In genomic region chr17:68195667-68196393, GRCh38 we compare ENCODE assay signal across 8 cellular contexts. TPM values are rescaled to one million over a fixed set of nuclear protein-coding genes. Genes with fewer than 3 reads are reported as not detected.
A peak's percentile ranks its signal among the peaks of the same experiment; 100 is the strongest.
DNase-seq lines count a peak whose midpoint lies in the region; ATAC-seq and TF ChIP-seq lines count a peak whose summit lies in the region.

No MANE protein-coding gene starts in this region.

- peaks cover 37% of the 10 kb centered on the region for H3K4me1 Mint-ChIP-seq in stimulated activated memory B cell treated with anti-CD40 and anti-IgM and Interleukin-4, amounts not matched to agents 10 μg/mL and 1 μg/mL and 100 μg/mL, for 72 hours

- ATAC-seq in left ventricle myocardium superior (peak; percentile 12), GM18909 (IDR thresholded peaks at IDR 0.05; ENCODE audit: poor library complexity, unreplicated experiment) (no peak)
- no peak for ATAC-seq in stimulated activated memory B cell treated with anti-CD40 and anti-IgM and Interleukin-4, amounts not matched to agents 10 μg/mL and 1 μg/mL and 100 μg/mL, for 72 hours

- no peaks in the 10 kb centered on the region for H3K27me3 ChIP-seq in SU-DHL-6 (ENCODE audit: low read length)

- H4K20me1 ChIP-seq in SU-DHL-6 (ENCODE audit: low read depth, low read length) = peaks cover 27% of the 10 kb centered on the region

- peaks cover 46% of the 10 kb centered on the region for H3F3A ChIP-seq in SU-DHL-6 (ENCODE audit: insufficient read depth)

- intact Hi-C loops in left ventricle myocardium superior (cut with micrococcal nuclease) = no loop called here

- H3K36me3 ChIP-seq in SU-DHL-6 (ENCODE audit: low read length) = peaks cover 25% of the 10 kb centered on the region; the same call in 1 of the 2 replicates

- H3K9me2 ChIP-seq in SU-DHL-6 (replicated peaks; ENCODE audit: insufficient read depth, low read length) = no peaks in the 10 kb centered on the region

- H3K4me2 ChIP-seq in SU-DHL-6 (ENCODE audit: low read depth, low read length, poor library complexity, severe bottlenecking) = peak overlapping the region; percentile 35

- TF ChIP-seq CTCF in SU-DHL-6 (IDR thresholded peaks at IDR 0.05; ENCODE audit: insufficient read depth, low read length, poor library complexity, severe bottlenecking) = no peak
- TF ChIP-seq CTCF in GM10266 (IDR thresholded peaks at IDR 0.05; ENCODE audit: control insufficient read depth, insufficient read depth, low read depth, missing control alignments) = no peak

- no peaks in the 10 kb centered on the region for H3K36me3 Mint-ChIP-seq in stimulated activated memory B cell treated with anti-CD40 and anti-IgM and Interleukin-4, amounts not matched to agents 10 μg/mL and 1 μg/mL and 100 μg/mL, for 72 hours

- peaks cover 10% of the 10 kb centered on the region; the same call in 1 of the 2 replicates for H3K79me2 ChIP-seq in SU-DHL-6 (ENCODE audit: insufficient read depth, low read length)

- no peak overlapping the region for H2AFZ ChIP-seq in SU-DHL-6 (ENCODE audit: low read depth, low read length, severe bottlenecking)

- H3K9me3 Mint-ChIP-seq in stimulated activated memory B cell treated with anti-CD40 and anti-IgM and Interleukin-4, amounts not matched to agents 10 μg/mL and 1 μg/mL and 100 μg/mL, for 72 hours = no peaks in the 10 kb centered on the region

- H3K27ac Mint-ChIP-seq in stimulated activated memory B cell treated with anti-CD40 and anti-IgM and Interleukin-4, amounts not matched to agents 10 μg/mL and 1 μg/mL and 100 μg/mL, for 72 hours = peak overlapping the region; percentile 75

- DNase-seq in NCI-H345 (lab: John Stamatoyannopoulos, UW) (peak; percentile 11), NCI-H345 treated with DMSO at 0.1 percent for 48 hours (lab: John Stamatoyannopoulos, UW; ENCODE audit: unreplicated experiment) (no peak), left ventricle myocardium superior (peak; percentile 57), NCI-H226 (no peak), GM10266 (ENCODE audit: extremely low spot score) (no peak)

- no peaks in the 10 kb centered on the region for H3K9me3 ChIP-seq in SU-DHL-6 (ENCODE audit: insufficient read depth, low read length)

- H3K4me3 ChIP-seq in SU-DHL-6 (ENCODE audit: insufficient read depth, low read length, poor library complexity, severe bottlenecking) = no peak overlapping the region

- H3K27me3 Mint-ChIP-seq in stimulated activated memory B cell treated with anti-CD40 and anti-IgM and Interleukin-4, amounts not matched to agents 10 μg/mL and 1 μg/mL and 100 μg/mL, for 72 hours = peaks cover 24% of the 10 kb centered on the region

- H3K27ac ChIP-seq in SU-DHL-6 (ENCODE audit: low read depth, low read length) = no peak overlapping the region

- no peak overlapping the region; the same call in 1 of the 2 replicates for H3K9ac ChIP-seq in SU-DHL-6 (ENCODE audit: low read length)

- peak overlapping the region; percentile 78 for H3K4me3 Mint-ChIP-seq in stimulated activated memory B cell treated with anti-CD40 and anti-IgM and Interleukin-4, amounts not matched to agents 10 μg/mL and 1 μg/mL and 100 μg/mL, for 72 hours

RNA-seq across cellular contexts. Expression of gene AMZ2, which starts 52.0 kb away (rescaled TPM):
- total RNA-seq in left ventricle myocardium superior = 92.1 TPM

Comparison
In these comparisons a context has a peak if more than half of its experiments do, and no peak if none do; other contexts are left out.
1. DNase-seq: peak in NCI-H345 (single experiment) and left ventricle myocardium superior (single experiment); none in NCI-H345 treated with DMSO at 0.1 percent for 48 hours (single experiment), NCI-H226 (single experiment) and GM10266 (single experiment).